In genomic region chr12:111413442-111414086, GRCh38 we compare ENCODE assay signal across 9 cellular contexts. TPM values are rescaled to one million over a fixed set of nuclear protein-coding genes. Genes with fewer than 3 reads are reported as not detected.
A peak's percentile ranks its signal among the peaks of the same experiment; 100 is the strongest.
DNase-seq lines count a peak whose midpoint lies in the region; ATAC-seq and TF ChIP-seq lines count a peak whose summit lies in the region.
"Had no signal": no experiment of that assay in that cellular context is flagged by ENCODE, and none has a peak within 500 bp of the region (broad histone marks: within the 10 kb centered on the region; RNA-seq: fewer than 3 reads in every experiment).

No MANE protein-coding gene starts in this region.

- no peaks in the 10 kb centered on the region for H3K27me3 Mint-ChIP-seq in T-helper 1 cell treated with Interleukin-12 subunit alpha and Interleukin-12 subunit beta and Interleukin-4 antibody, amounts not matched to agents 30 μg/mL and 1 μg/mL, for 36 hours (ENCODE audit: low read depth)

- TF ChIP-seq CTCF in foreskin keratinocyte (conservative IDR thresholded peaks at IDR 0.05) = no peak
- no peak for TF ChIP-seq CTCF in smooth muscle cell (IDR thresholded peaks at IDR 0.05; ENCODE audit: borderline replicate concordance, insufficient read depth, poor library complexity, severe bottlenecking)
- TF ChIP-seq CTCF in tibial artery (IDR thresholded peaks at IDR 0.05) = no peak

- H3K36me3 ChIP-seq in smooth muscle cell (ENCODE audit: low read depth) = no peaks in the 10 kb centered on the region
- H3K36me3 ChIP-seq in tibial artery = peaks cover 1 to 10% (median 7%) of the 10 kb centered on the region in 3 donors
- H3K36me3 ChIP-seq in Karpas-422 (ENCODE audit: insufficient read depth, low read length) = no peaks in the 10 kb centered on the region

- H3K27ac Mint-ChIP-seq in T-helper 1 cell treated with Interleukin-12 subunit alpha and Interleukin-12 subunit beta and Interleukin-4 antibody, amounts not matched to agents 30 μg/mL and 1 μg/mL, for 36 hours = peak overlapping the region; percentile 78

- H3K4me1 ChIP-seq in foreskin keratinocyte (peaks cover 6% of the 10 kb centered on the region), smooth muscle cell (ENCODE audit: low read depth) (peaks cover 29% of the 10 kb centered on the region), tibial artery (peaks cover 0 to 50% (median 38%) of the 10 kb centered on the region in 4 donors), Karpas-422 (ENCODE audit: low read length) (peaks cover 35% of the 10 kb centered on the region)

- peaks cover 15% of the 10 kb centered on the region for H3F3A ChIP-seq in smooth muscle cell (ENCODE audit: low read depth)

- 48% methylated on average over 12 of the region's 12 CpGs for WGBS in smooth muscle cell (ENCODE audit: low lambda C conversion rate)

- H3K27ac ChIP-seq in foreskin keratinocyte = no peak overlapping the region
- H3K27ac ChIP-seq in smooth muscle cell (ENCODE audit: low read depth) = peak overlapping the region; percentile 84
- H3K27ac ChIP-seq in tibial artery = no peak overlapping the region
- no peak overlapping the region for H3K27ac ChIP-seq in Karpas-422 (ENCODE audit: low read length)

- H4K20me1 ChIP-seq in smooth muscle cell (ENCODE audit: low read depth) = peaks cover 51% of the 10 kb centered on the region
- peaks cover 10% of the 10 kb centered on the region; the same call in 1 of the 2 replicates for H4K20me1 ChIP-seq in Karpas-422 (ENCODE audit: insufficient read depth, low read depth, low read length)

- H3K4me2 ChIP-seq in smooth muscle cell = no peak overlapping the region
- H3K4me2 ChIP-seq in Karpas-422 (ENCODE audit: low read depth, low read length, poor library complexity, severe bottlenecking) = no peak overlapping the region

- no peaks in the 10 kb centered on the region for H3K9me3 Mint-ChIP-seq in T-helper 1 cell treated with Interleukin-12 subunit alpha and Interleukin-12 subunit beta and Interleukin-4 antibody, amounts not matched to agents 30 μg/mL and 1 μg/mL, for 36 hours

- no peak overlapping the region for H3K4me3 Mint-ChIP-seq in T-helper 1 cell treated with Interleukin-12 subunit alpha and Interleukin-12 subunit beta and Interleukin-4 antibody, amounts not matched to agents 30 μg/mL and 1 μg/mL, for 36 hours

- in situ Hi-C loops in SK-MEL-5 (cut with HindIII; ENCODE audit: low pct_unique_long_range_greater_than_20kb, low sequenced_read_pairs) = no loop called here

- no peak overlapping the region for H3K9ac ChIP-seq in smooth muscle cell (ENCODE audit: low read depth)
- no peak overlapping the region for H3K9ac ChIP-seq in Karpas-422 (ENCODE audit: low read length)

- H3K36me3 Mint-ChIP-seq in T-helper 1 cell treated with Interleukin-12 subunit alpha and Interleukin-12 subunit beta and Interleukin-4 antibody, amounts not matched to agents 30 μg/mL and 1 μg/mL, for 36 hours (ENCODE audit: low read depth) = peaks cover 29% of the 10 kb centered on the region

- H3K79me2 ChIP-seq in smooth muscle cell (ENCODE audit: low read depth) (peaks cover 72% of the 10 kb centered on the region), Karpas-422 (ENCODE audit: low read length) (peaks cover 86% of the 10 kb centered on the region)

- H3K4me3 ChIP-seq in smooth muscle cell (no peak overlapping the region), tibial artery (no peak overlapping the region), Karpas-422 (ENCODE audit: low read length) (no peak overlapping the region)

- no peaks in the 10 kb centered on the region for H3K9me2 ChIP-seq in Karpas-422 (replicated peaks; ENCODE audit: insufficient read depth, low read length)

- peaks cover 49% of the 10 kb centered on the region for H3K4me1 Mint-ChIP-seq in T-helper 1 cell treated with Interleukin-12 subunit alpha and Interleukin-12 subunit beta and Interleukin-4 antibody, amounts not matched to agents 30 μg/mL and 1 μg/mL, for 36 hours (ENCODE audit: low read depth)

- ATAC-seq in foreskin keratinocyte = peak; percentile 37
- no peak for ATAC-seq in GM19467 (IDR thresholded peaks at IDR 0.05; ENCODE audit: unreplicated experiment)

- H2AFZ ChIP-seq in smooth muscle cell (ENCODE audit: low read depth) (no peak overlapping the region), Karpas-422 (ENCODE audit: low read length) (no peak overlapping the region)

- intact Hi-C loops in tibial artery (cut with DNase I; ENCODE audit: low total_unique reads) = no loop called here

- no peaks in the 10 kb centered on the region for H3K9me3 ChIP-seq in smooth muscle cell (replicated peaks; ENCODE audit: low read depth)
- H3K9me3 ChIP-seq in tibial artery = no peaks in the 10 kb centered on the region
- no peaks in the 10 kb centered on the region for H3K9me3 ChIP-seq in Karpas-422 (ENCODE audit: low read length)

- no peak for DNase-seq in T-helper 1 cell
- peak; percentile 91 for DNase-seq in SK-MEL-5 (ENCODE audit: low read depth, low spot score)
- DNase-seq in foreskin keratinocyte = no peak
- DNase-seq in smooth muscle cell (lab: John Stamatoyannopoulos, UW; ENCODE audit: unreplicated experiment) = no peak
- no peak for DNase-seq in tibial artery
- no peak for DNase-seq in Karpas-422
- DNase-seq: NCI-H2107 had no signal

- H3K27me3 ChIP-seq in foreskin keratinocyte (no peaks in the 10 kb centered on the region), smooth muscle cell (ENCODE audit: low read depth) (no peaks in the 10 kb centered on the region), tibial artery (no peaks in the 10 kb centered on the region), Karpas-422 (ENCODE audit: low read length) (no peaks in the 10 kb centered on the region)

RNA-seq across cellular contexts. Expression of gene SH2B3, which starts 7.8 kb away (rescaled TPM):
- 55.2 and 57.1 TPM in 2 replicates for total RNA-seq in SK-MEL-5 (2014; rRNA removed; shearing (Covaris generic))
- 98.7 and 159 TPM in 2 replicates for polyA plus RNA-seq in SK-MEL-5 (2015; cell fraction: cytosol; rRNA removed)
- polyA plus RNA-seq in SK-MEL-5 (2015; cell fraction: nucleus; rRNA removed) = 49.0 and 63.7 TPM in 2 replicates
- total RNA-seq in foreskin keratinocyte (12.2 and 15.1 TPM in 2 replicates), smooth muscle cell (5.2 and 6.1 TPM in 2 replicates)
- polyA plus RNA-seq in foreskin keratinocyte (5.9 and 7.7 TPM in 2 replicates), smooth muscle cell (3.7 and 4.7 TPM in 2 replicates)
- 16.7 and 20.8 TPM in 2 replicates for total RNA-seq in Karpas-422 (2014; rRNA removed; shearing (Covaris generic); ENCODE audit: low replicate concordance)

RNA-seq across cellular contexts. Expression of gene PHETA1, which starts 44.7 kb away (rescaled TPM):
- 3.7 and 5.0 TPM in 2 replicates for total RNA-seq in SK-MEL-5 (2014; rRNA removed; shearing (Covaris generic))
- polyA plus RNA-seq in SK-MEL-5 (2015; cell fraction: cytosol; rRNA removed) = 11.7 and 15.4 TPM in 2 replicates
- 6.6 and 9.7 TPM in 2 replicates for polyA plus RNA-seq in SK-MEL-5 (2015; cell fraction: nucleus; rRNA removed)
- 5.1 and 5.4 TPM in 2 replicates for total RNA-seq in foreskin keratinocyte
- 5.5 and 6.1 TPM in 2 replicates for polyA plus RNA-seq in foreskin keratinocyte
- 2.9 and 6.3 TPM in 2 replicates for total RNA-seq in smooth muscle cell
- 9.3 and 13.6 TPM in 2 replicates for polyA plus RNA-seq in smooth muscle cell
- total RNA-seq in Karpas-422 (2014; rRNA removed; shearing (Covaris generic); ENCODE audit: low replicate concordance) = 0.11 and 0.61 TPM in 2 replicates
